In genomic region chr16:70579648-70580630, GRCh38 we compare ENCODE assay signal across 1 cellular context.
TF ChIP-seq lines count a peak whose summit lies in the region.

No MANE protein-coding gene starts in this region.

TF ChIP-seq in HepG2, 621 proteins besides CTCF, POLR2A, EP300 and RAD21 (continued from another document and continues in another):
- no peak for TF ChIP-seq KIAA2018 (CRISPR knock-in tag; IDR thresholded peaks at IDR 0.05; ENCODE audit: borderline replicate concordance)
- no peak for TF ChIP-seq SMYD3 (CRISPR knock-in tag; IDR thresholded peaks at IDR 0.05)
- no peak for TF ChIP-seq KAT7 (CRISPR knock-in tag; IDR thresholded peaks at IDR 0.05; ENCODE audit: borderline replicate concordance)
- peak; percentile 33; the same call in 1 of the 2 replicates for TF ChIP-seq ZNF839 (CRISPR knock-in tag; IDR thresholded peaks at IDR 0.05; ENCODE audit: borderline replicate concordance)
- no peak for TF ChIP-seq TGIF2 (CRISPR knock-in tag; IDR thresholded peaks at IDR 0.05)
- TF ChIP-seq ZNF383 (CRISPR knock-in tag; IDR thresholded peaks at IDR 0.05; ENCODE audit: borderline replicate concordance) = no peak
- no peak for TF ChIP-seq ZSCAN25 (CRISPR knock-in tag; IDR thresholded peaks at IDR 0.05)
- no peak for TF ChIP-seq NR2F6 (IDR thresholded peaks at IDR 0.05)
- TF ChIP-seq NR2F6 (CRISPR knock-in tag; IDR thresholded peaks at IDR 0.05) = no peak
- TF ChIP-seq NCOA2 (CRISPR knock-in tag; IDR thresholded peaks at IDR 0.05) = no peak
- TF ChIP-seq PBX3 (CRISPR knock-in tag; IDR thresholded peaks at IDR 0.05; ENCODE audit: borderline replicate concordance) = no peak
- TF ChIP-seq DBP (CRISPR knock-in tag; IDR thresholded peaks at IDR 0.05; ENCODE audit: not compliant biosample characterization) = no peak
- TF ChIP-seq KMT2B (CRISPR knock-in tag; IDR thresholded peaks at IDR 0.05) = no peak
- no peak; the same call in 1 of the 2 replicates for TF ChIP-seq KMT2A (CRISPR knock-in tag; IDR thresholded peaks at IDR 0.05)
- no peak for TF ChIP-seq CENPBD1 (CRISPR knock-in tag; IDR thresholded peaks at IDR 0.05; ENCODE audit: borderline replicate concordance, low read depth)
- TF ChIP-seq CREM (IDR thresholded peaks at IDR 0.05) = no peak
- no peak for TF ChIP-seq CREM (CRISPR knock-in tag; IDR thresholded peaks at IDR 0.05)
- TF ChIP-seq ZMAT5 (CRISPR knock-in tag; IDR thresholded peaks at IDR 0.05; ENCODE audit: borderline replicate concordance, low read depth) = no peak
- no peak for TF ChIP-seq GTF3A (CRISPR knock-in tag; conservative IDR thresholded peaks at IDR 0.05)
- no peak for TF ChIP-seq ZNF468 (CRISPR knock-in tag; IDR thresholded peaks at IDR 0.05)
- peak; percentile 43; the same call in 1 of the 2 replicates for TF ChIP-seq HES4 (CRISPR knock-in tag; IDR thresholded peaks at IDR 0.05; ENCODE audit: borderline replicate concordance)
- TF ChIP-seq MTF1 (CRISPR knock-in tag; IDR thresholded peaks at IDR 0.05) = no peak
- TF ChIP-seq ZNF558 (CRISPR knock-in tag; IDR thresholded peaks at IDR 0.05; ENCODE audit: borderline replicate concordance) = no peak
- no peak for TF ChIP-seq ZBTB2 (CRISPR knock-in tag; IDR thresholded peaks at IDR 0.05; ENCODE audit: low read depth)
- TF ChIP-seq ZZZ3 (CRISPR knock-in tag; IDR thresholded peaks at IDR 0.05; ENCODE audit: borderline replicate concordance) = no peak
- no peak for TF ChIP-seq ZNF552 (CRISPR knock-in tag; IDR thresholded peaks at IDR 0.05; ENCODE audit: borderline replicate concordance)
- no peak for TF ChIP-seq PRDM10 (CRISPR knock-in tag; IDR thresholded peaks at IDR 0.05; ENCODE audit: low read depth)
- no peak for TF ChIP-seq ZNF30 (CRISPR knock-in tag; IDR thresholded peaks at IDR 0.05)
- no peak for TF ChIP-seq HMGA1 (CRISPR knock-in tag; conservative IDR thresholded peaks at IDR 0.05)
- no peak for TF ChIP-seq ZNF672 (CRISPR knock-in tag; IDR thresholded peaks at IDR 0.05)
- no peak for TF ChIP-seq ZNF572 (CRISPR knock-in tag; IDR thresholded peaks at IDR 0.05)
- no peak for TF ChIP-seq ZBTB20 (CRISPR knock-in tag; IDR thresholded peaks at IDR 0.05; ENCODE audit: borderline replicate concordance, low read depth)
- no peak for TF ChIP-seq ZNF782 (CRISPR knock-in tag; IDR thresholded peaks at IDR 0.05; ENCODE audit: borderline replicate concordance)
- TF ChIP-seq ZNF207 (IDR thresholded peaks at IDR 0.05; ENCODE audit: borderline replicate concordance) = no peak
- TF ChIP-seq PHF20 (CRISPR knock-in tag; IDR thresholded peaks at IDR 0.05) = no peak
- no peak for TF ChIP-seq ZBTB37 (CRISPR knock-in tag; IDR thresholded peaks at IDR 0.05)
- TF ChIP-seq GFI1 (CRISPR knock-in tag; IDR thresholded peaks at IDR 0.05; ENCODE audit: borderline replicate concordance) = no peak
- no peak for TF ChIP-seq HIC2 (CRISPR knock-in tag; IDR thresholded peaks at IDR 0.05; ENCODE audit: low read depth)
- no peak for TF ChIP-seq GPN1 (CRISPR knock-in tag; IDR thresholded peaks at IDR 0.05; ENCODE audit: borderline replicate concordance)
- no peak for TF ChIP-seq SKI (IDR thresholded peaks at IDR 0.05; ENCODE audit: partially characterized antibody)
- no peak for TF ChIP-seq AGO2 (optimal IDR thresholded peaks at IDR 0.05; ENCODE audit: low read depth, low read length)
